29 cellular contexts compared by ENCODE assay signal in the genomic region with DNA sequence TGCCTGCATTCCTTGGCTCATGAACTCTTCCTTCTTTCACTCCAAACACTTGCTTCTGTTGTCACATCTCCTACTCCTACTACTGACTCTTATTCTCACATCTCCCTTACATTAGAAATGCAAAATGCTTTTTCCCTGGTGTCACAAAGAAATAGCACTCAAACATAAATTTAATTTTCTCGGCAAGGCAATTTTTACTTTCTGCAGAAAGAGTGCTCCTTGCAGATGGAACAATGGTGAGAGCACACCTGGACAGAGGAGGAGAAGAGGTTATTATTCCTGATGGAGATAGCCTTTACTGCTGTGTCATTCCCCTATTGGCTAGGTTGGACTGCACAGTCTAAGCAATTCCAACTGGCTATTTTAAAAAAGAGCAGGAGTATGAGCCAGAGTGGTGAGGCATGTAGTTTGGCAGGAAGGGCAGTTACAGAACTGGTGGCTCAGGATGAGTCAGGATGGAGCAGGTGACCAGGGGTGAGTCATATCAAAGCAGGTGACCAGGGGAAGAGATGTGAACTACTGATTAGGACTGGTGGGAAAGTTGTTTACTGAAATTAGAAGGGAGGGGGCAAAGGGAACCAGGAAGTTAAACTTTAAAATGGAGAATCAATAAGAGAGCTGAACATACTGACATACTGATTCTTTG. TPM values are rescaled to one million over a fixed set of nuclear protein-coding genes. Genes with fewer than 3 reads are reported as not detected.
DNase-seq lines count a peak whose midpoint lies in the region; ATAC-seq, FAIRE-seq and TF ChIP-seq lines count a peak whose summit lies in the region.
"Had no signal": no experiment of that assay in that cellular context is flagged by ENCODE, and none has a peak within 500 bp of the region (broad histone marks: within the 10 kb centered on the region; RNA-seq: fewer than 3 reads in every experiment).

No MANE protein-coding gene starts in this region.

- CTCF ChIA-PET in GM12878 (lab: Yijun Ruan, JAX) = no interaction called here

- H4K20me1 ChIP-seq in GM12878 (ENCODE audit: control insufficient read depth, insufficient read depth) = no peaks in the 10 kb centered on the region

- intact Hi-C loops in GM12878 (cut with micrococcal nuclease; ENCODE audit: unreplicated experiment) = no loop called here
- intact Hi-C loops in right lobe of liver (cut with DNase I) = no loop called here
- intact Hi-C loops in left ventricle myocardium inferior (cut with micrococcal nuclease) = no loop called here

- H3K27me3 ChIP-seq in GM12878 (replicated peaks in 1 of 2; ENCODE audit: control insufficient read depth in 2 of 2, insufficient read depth in 2 of 2, low read length in 1 of 2) (no peaks in the 10 kb centered on the region), right lobe of liver (no peaks in the 10 kb centered on the region), left ventricle myocardium inferior (ENCODE audit: low read depth) (no peaks in the 10 kb centered on the region)
- H3K27me3 ChIP-seq: BE2C, uterus had no signal

- H3K79me2 ChIP-seq in GM12878 (ENCODE audit: control insufficient read depth, insufficient read depth, low read length) = no peaks in the 10 kb centered on the region

- no TSS peak for BruUV-seq in GM12878 (replicated peaks; lab: Mats Ljungman, UMichigan)

- POLR2A ChIA-PET in GM12878 (lab: Charles Lee) = no interaction called here

- SMC1A ChIA-PET in GM12878 (lab: Charles Lee; ENCODE audit: uncharacterized antibody, unreplicated experiment) = no interaction called here

- in situ Hi-C loops in KBM-7 (cut with MboI; ENCODE audit: low pct_unique_long_range_greater_than_20kb, low sequenced_read_pairs) = no loop called here
- in situ Hi-C loops in GM12878 (cut with MboI) = no loop called here

- no peaks in the 10 kb centered on the region for H3K36me3 ChIP-seq in GM12878 (ENCODE audit: control insufficient read depth in 2 of 2, insufficient read depth in 2 of 2, low read length in 1 of 2)
- peaks cover 0 to 29% (median 16%) of the 10 kb centered on the region in 4 donors for H3K36me3 ChIP-seq in right lobe of liver
- no peaks in the 10 kb centered on the region for H3K36me3 ChIP-seq in left ventricle myocardium inferior
- H3K36me3 ChIP-seq: BE2C, HAP-1, uterus had no signal

- no peak for FAIRE-seq in GM12878 (lab: Jason Lieb, UNC)
- FAIRE-seq: GM12892, TTC549 had no signal

- TF ChIP-seq RAD21 in GM12878 (IDR thresholded peaks at IDR 0.05; ENCODE audit: insufficient read depth, low read depth, low read length) = no peak

- H2AFZ ChIP-seq in GM12878 (ENCODE audit: control insufficient read depth, low read depth, low read length) = no peak overlapping the region

- no peak overlapping the region for H3K4me3 ChIP-seq in GM12878
- no peak overlapping the region for H3K4me3 ChIP-seq in right lobe of liver
- no peak overlapping the region for H3K4me3 ChIP-seq in left ventricle myocardium inferior
- H3K4me3 ChIP-seq: HAP-1, uterus had no signal

- TF ChIP-seq POLR2A in GM12878 (IDR thresholded peaks at IDR 0.05; ENCODE audit: low read depth, low read length) = no peak
- no peak for TF ChIP-seq POLR2A in right lobe of liver (IDR thresholded peaks at IDR 0.05)

- TF ChIP-seq CTCF in GM12878 (IDR thresholded peaks at IDR 0.05 in 2 of 3, conservative IDR thresholded peaks at IDR 0.05 in 1 of 3; ENCODE audit: control insufficient read depth in 2 of 3, extremely low read depth in 1 of 3, insufficient read depth in 1 of 3, low read depth in 3 of 3, low read length in 3 of 3) (no peak), right lobe of liver (IDR thresholded peaks at IDR 0.05) (peak in 1 of 4 donors; percentile 5), left ventricle myocardium inferior (IDR thresholded peaks at IDR 0.05; ENCODE audit: borderline replicate concordance) (no peak)

- ATAC-seq in GM12878 (no peak), right lobe of liver (peak; percentile 79 to 88 (median 87))
- ATAC-seq: activated CD8-positive, alpha-beta T cell treated with anti-CD3 and anti-CD28 coated beads for 36 hours; left cardiac atrium; natural killer cell; Right ventricle myocardium inferior; stimulated activated effector memory CD8-positive, alpha-beta T cell treated with anti-CD3 and anti-CD28 coated beads, Interleukin-12 subunit alpha, Interleukin-12 subunit beta, amount 100 ng/mL, for 72 hours had no signal

- RAD21 ChIA-PET in GM12878 (lab: Charles Lee; ENCODE audit: unreplicated experiment) = no interaction called here

- TF ChIP-seq EP300 in GM12878 (IDR thresholded peaks at IDR 0.05; ENCODE audit: borderline replicate concordance in 1 of 2, control insufficient read depth in 1 of 2, low read depth in 2 of 2, low read length in 2 of 2) = no peak

- DNase-seq in DMS53 (lab: John Stamatoyannopoulos, UW) (peak; percentile 78), KBM-7 (peak; percentile 7), GM12878 (ENCODE audit: low read depth, low spot score) (no peak), right lobe of liver (peak; percentile 62 to 74 (median 72)), amygdala (lab: John Stamatoyannopoulos, UW) (no peak), SK-N-DZ (ENCODE audit: low spot score) (no peak), NCI-H1694 treated with DMSO at 0.1 percent for 48 hours (lab: John Stamatoyannopoulos, UW) (no peak), left ventricle myocardium inferior (no peak)
- DNase-seq: activated CD4-positive, alpha-beta T cell treated with anti-CD3 and anti-CD28 coated beads for 1 hour; activated CD8-positive, alpha-beta T cell treated with anti-CD3 and anti-CD28 coated beads for 36 hours; activated naive CD8-positive, alpha-beta T cell treated with anti-CD3 and anti-CD28 coated beads for 36 hours; BE2C; dermis blood vessel endothelial cell; DMS79 treated with DMSO at 0.1 percent for 48 hours; left cardiac atrium; midbrain; MV-4-11; natural killer cell; NCI-H526 treated with DMSO at 0.1 percent for 48 hours; uterus had no signal

- no peak overlapping the region for H3K9ac ChIP-seq in GM12878 (ENCODE audit: control insufficient read depth, insufficient read depth, low read length)

- WGBS in GM12878 (ENCODE audit: insufficient coverage, insufficient replicate concordance, low lambda C conversion rate, missing lambda C conversion rate) = 58% methylated on average over 1 of the region's 1 CpG
- WGBS in right lobe of liver (ENCODE audit: insufficient coverage, low coverage, low lambda C conversion rate, missing lambda C conversion rate) = 78% methylated on average over 1 of the region's 1 CpG

- H3K4me1 ChIP-seq in GM12878 (ENCODE audit: control insufficient read depth, insufficient read depth, low read length) (no peaks in the 10 kb centered on the region), right lobe of liver (peaks cover 0 to 32% (median 0%) of the 10 kb centered on the region in 4 donors), left ventricle myocardium inferior (no peaks in the 10 kb centered on the region)
- H3K4me1 ChIP-seq: BE2C, HAP-1, uterus had no signal

- H3K9me3 ChIP-seq in GM12878 (replicated peaks; ENCODE audit: control insufficient read depth, insufficient read depth, low read length) (peaks cover 2% of the 10 kb centered on the region; the same call in 1 of the 3 replicates), right lobe of liver (no peaks in the 10 kb centered on the region), left ventricle myocardium inferior (replicated peaks) (peaks cover 33% of the 10 kb centered on the region)
- H3K9me3 ChIP-seq: BE2C, HAP-1, uterus had no signal

- H3K27ac ChIP-seq in GM12878 (ENCODE audit: control insufficient read depth, insufficient read depth) = no peak overlapping the region
- peak overlapping the region; percentile 27 to 62 (median 56) for H3K27ac ChIP-seq in right lobe of liver
- no peak overlapping the region for H3K27ac ChIP-seq in left ventricle myocardium inferior (replicated peaks)
- H3K27ac ChIP-seq: uterus had no signal

- H3K4me2 ChIP-seq in GM12878 (ENCODE audit: control insufficient read depth, insufficient read depth) = no peak overlapping the region

TF ChIP-seq in GM12878, 131 proteins besides CTCF, POLR2A, EP300 and RAD21:
- no peak for TF ChIP-seq E2F4 (IDR thresholded peaks at IDR 0.05; ENCODE audit: low read depth, low read length)
- 0 out of 2 replicates have a peak, but pooled peaks have one; percentile 55 for TF ChIP-seq CBX5 (IDR thresholded peaks at IDR 0.05; ENCODE audit: low read depth)

RNA-seq across cellular contexts. Expression of gene CYP2C9, which starts 52.9 kb away (rescaled TPM):
- total RNA-seq in GM12878 (2013; cell fraction: nucleolus; rRNA removed) = not detected in 2 replicates
- total RNA-seq in GM12878 (2014; rRNA removed) (not detected in 2 replicates), GM12878 (2014; rRNA removed; fragmentation: Illumina TruSeq; extraction: Trizol) (not detected in 2 replicates), GM12878 (2021) (0.23 and 0.40 TPM in 2 replicates), right lobe of liver (1,000 to 10,000 TPM in 3 of 6 experiments, 100 to 1,000 TPM in 3; 231 to 3,951 (median 1,253) TPM), left ventricle myocardium inferior (not detected)
- not detected for polyA plus RNA-seq in GM12878 (2011; ENCODE audit: low read depth)
- polyA plus RNA-seq in GM12878 (2011; rRNA removed) (0.04 and 0.17 TPM in 2 replicates), GM12878 (2014; fragmentation: Illumina TruSeq; extraction: Trizol) (0.06 TPM in 1 of 2 replicates, not detected in the other), GM12878 (2014; fragmentation: Nextera tagmentation; extraction: Ambion mirVana) (not detected), GM12878 (2014; rRNA removed) (not detected in 2 replicates), GM12878 (2016; fragmentation: Nextera tagmentation; extraction: Ambion mirVana) (not detected)
- not detected in 2 replicates for polyA plus RNA-seq in GM12878 (2011; cell fraction: cytosol; rRNA removed)
- polyA plus RNA-seq in GM12878 (2011; cell fraction: nucleus; rRNA removed) = 0.37 and 0.45 TPM in 2 replicates
- polyA plus RNA-seq in GM12878 (2012) = not detected in 2 replicates
- not detected in 2 replicates for polyA minus RNA-seq in GM12878 (2011; rRNA and poly(A)+ RNA removed)
- not detected in 2 replicates for polyA minus RNA-seq in GM12878 (2011; cell fraction: cytosol; rRNA and poly(A)+ RNA removed)
- not detected in 2 replicates for polyA minus RNA-seq in GM12878 (2011; cell fraction: nucleus; rRNA and poly(A)+ RNA removed)
- polyA plus RNA-seq in SK-N-DZ (2014; cell fraction: cytosol; rRNA removed) = not detected in 2 replicates
- not detected in 2 replicates for polyA plus RNA-seq in SK-N-DZ (2014; cell fraction: nucleus; rRNA removed)
- total RNA-seq: activated CD8-positive, alpha-beta T cell treated with anti-CD3 and anti-CD28 coated beads for 36 hours; activated naive CD8-positive, alpha-beta T cell treated with anti-CD3 and anti-CD28 coated beads for 36 hours; dermis blood vessel endothelial cell; fibroblast of lung; natural killer cell; OCI-LY7; omental fat pad; Right ventricle myocardium inferior; uterus had no signal
- polyA plus RNA-seq: fibroblast of lung, IgD-negative memory B cell had no signal

Comparison
In these comparisons a context has a peak if more than half of its experiments do, and no peak if none do; other contexts are left out.
1. DNase-seq: peak in DMS53 (single experiment), KBM-7 (single experiment) and right lobe of liver (3 of 3); none in GM12878 (single experiment), amygdala (0 of 56), SK-N-DZ (single experiment), NCI-H1694 treated with DMSO at 0.1 percent for 48 hours (single experiment) and left ventricle myocardium inferior (single experiment).
2. H3K27ac ChIP-seq: peak in right lobe of liver (3 of 3); none in GM12878 (single experiment) and left ventricle myocardium inferior (single experiment).
3. RNA of gene CYP2C9, which starts 52.9 kb away (total RNA-seq): 231 to 3,951 TPM in right lobe of liver; not detected in left ventricle myocardium inferior (single experiment) and 0.23 to 0.40 TPM in GM12878; every median in the first group is over 100 times any median in the second.